Comparison of ENCODE assay signal across 18 cellular contexts in genomic region chr1:79874289-79874688, GRCh38.
"Had no signal": no experiment of that assay in that cellular context is flagged by ENCODE, and none has a peak within 500 bp of the region (broad histone marks: within the 10 kb centered on the region; RNA-seq: fewer than 3 reads in every experiment).

No MANE protein-coding gene starts in this region.

- H3K27ac ChIP-seq: breast epithelium, colonic mucosa, psoas muscle, sigmoid colon, suprapubic skin, upper lobe of left lung had no signal

- H3K4me1 ChIP-seq: breast epithelium, colonic mucosa, psoas muscle, sigmoid colon, suprapubic skin, upper lobe of left lung had no signal

- H3K27me3 ChIP-seq: breast epithelium, colonic mucosa, sigmoid colon, suprapubic skin, upper lobe of left lung had no signal

- H3K27me3 Mint-ChIP-seq: activated naive CD8-positive, alpha-beta T cell treated with anti-CD3 and anti-CD28 coated beads for 36 hours had no signal

- ATAC-seq: activated T-cell treated with anti-CD3 and anti-CD28 coated beads, Interleukin-2, amount 50 U/mL, for 4 hours; left colon; mucosa of descending colon; natural killer cell; psoas muscle had no signal

- H3K4me3 ChIP-seq: breast epithelium, colonic mucosa, mucosa of descending colon, psoas muscle, sigmoid colon, suprapubic skin, upper lobe of left lung had no signal

- H3K4me3 Mint-ChIP-seq: activated naive CD8-positive, alpha-beta T cell treated with anti-CD3 and anti-CD28 coated beads for 36 hours; activated T-cell treated with anti-CD3 and anti-CD28 coated beads, Interleukin-2, amount 50 U/mL, for 4 hours; immature natural killer cell; natural killer cell had no signal

- H3K27ac Mint-ChIP-seq: activated naive CD8-positive, alpha-beta T cell treated with anti-CD3 and anti-CD28 coated beads for 36 hours; immature natural killer cell; natural killer cell had no signal

- DNase-seq: activated CD4-positive, alpha-beta T cell treated with anti-CD3 and anti-CD28 coated beads, Interleukin-2, amount 50 U/mL, for 48 hours; activated gamma-delta T cell; activated naive CD8-positive, alpha-beta T cell treated with anti-CD3 and anti-CD28 coated beads for 36 hours; activated T-cell treated with anti-CD3 and anti-CD28 coated beads, Interleukin-2, amount 50 U/mL, for 4 hours; colonic mucosa; glutamatergic neuron; immature natural killer cell; left colon; mucosa of descending colon; natural killer cell; occipital lobe; psoas muscle; sigmoid colon; stimulated activated naive CD4-positive, alpha-beta T cell; T-helper 2 cell; upper lobe of left lung had no signal

- H3K36me3 Mint-ChIP-seq: activated naive CD8-positive, alpha-beta T cell treated with anti-CD3 and anti-CD28 coated beads for 36 hours had no signal

- H3K9me3 ChIP-seq: colonic mucosa, mucosa of descending colon, sigmoid colon, suprapubic skin had no signal

- H3K36me3 ChIP-seq: breast epithelium, colonic mucosa, sigmoid colon, suprapubic skin, upper lobe of left lung had no signal

- H3K4me1 Mint-ChIP-seq: activated naive CD8-positive, alpha-beta T cell treated with anti-CD3 and anti-CD28 coated beads for 36 hours; immature natural killer cell; natural killer cell had no signal
